In the genomic region with DNA sequence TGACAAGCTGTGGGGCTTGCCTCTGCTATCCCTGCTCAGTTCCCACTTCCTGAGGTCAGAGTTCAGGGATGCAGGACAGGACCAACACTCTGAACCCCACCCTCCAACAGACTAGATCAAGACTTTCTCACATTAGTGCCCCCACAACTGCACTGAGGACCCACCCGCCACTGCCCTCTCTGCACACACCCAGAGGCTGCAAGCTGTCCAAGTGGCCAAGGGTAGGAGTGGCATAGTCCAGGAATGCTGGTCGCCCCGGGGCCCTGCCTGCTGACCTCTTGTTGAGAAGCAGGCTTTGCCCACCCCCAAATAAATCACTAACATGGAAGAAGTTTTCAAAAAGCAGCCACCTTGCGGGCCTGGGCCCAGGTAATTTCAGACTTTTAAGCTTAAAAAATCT, we compare ENCODE assay signal across 38 cellular contexts. TPM values are rescaled to one million over a fixed set of nuclear protein-coding genes. Genes with fewer than 3 reads are reported as not detected.
"Had no signal": no experiment of that assay in that cellular context is flagged by ENCODE, and none has a peak within 500 bp of the region (broad histone marks: within the 10 kb centered on the region; RNA-seq: fewer than 3 reads in every experiment).

No MANE protein-coding gene starts in this region.

- H3K4me3 Mint-ChIP-seq: activated B cell treated with CpG ODN at 0.5 μM for 24 hours; activated naive CD4-positive, alpha-beta T cell treated with anti-CD3 and anti-CD28 coated beads for 36 hours; activated naive CD4-positive, alpha-beta T cell treated with anti-CD3 and anti-CD28 coated beads, Interleukin-2, amount 50 U/mL, for 24 hours; activated naive CD8-positive, alpha-beta T cell treated with anti-CD3 and anti-CD28 coated beads, Interleukin-2, amount 10 ng/mL, durations not matched to agents 7 days and 5 days; activated T-helper 1 cell treated with anti-CD3 and anti-CD28 coated beads, Interleukin-12 subunit alpha, Interleukin-12 subunit beta, Interleukin-2, Interleukin-4 antibody, amounts not matched to agents 30 ng/mL and 10 ng/mL and 1 ng/mL, durations not matched to agents 14 hours and 24 hours and 36 hours; central memory CD8-positive, alpha-beta T cell; effector memory CD8-positive, alpha-beta T cell; T-helper 17 cell; T-helper 2 cell treated with Interferon-gamma antibody and Interleukin-4, amounts not matched to agents 5 μg/mL and 100 μg/mL, for 36 hours had no signal

- H3K27ac Mint-ChIP-seq: activated B cell treated with CpG ODN at 0.5 μM for 24 hours; activated naive CD4-positive, alpha-beta T cell treated with anti-CD3 and anti-CD28 coated beads for 36 hours; activated naive CD4-positive, alpha-beta T cell treated with anti-CD3 and anti-CD28 coated beads, Interleukin-2, amount 50 U/mL, for 24 hours; activated naive CD8-positive, alpha-beta T cell treated with anti-CD3 and anti-CD28 coated beads, Interleukin-2, amount 10 ng/mL, durations not matched to agents 7 days and 5 days; activated T-helper 1 cell treated with anti-CD3 and anti-CD28 coated beads, Interleukin-12 subunit alpha, Interleukin-12 subunit beta, Interleukin-2, Interleukin-4 antibody, amounts not matched to agents 30 ng/mL and 10 ng/mL and 1 ng/mL, durations not matched to agents 14 hours and 24 hours and 36 hours; activated T-helper 2 cell treated with anti-CD3 and anti-CD28 coated beads, Interferon-gamma antibody, Interleukin-2, Interleukin-4, amounts not matched to agents 10 μg/mL and 5 μg/mL and 100 μg/mL, durations not matched to agents 14 hours and 24 hours and 36 hours; effector memory CD8-positive, alpha-beta T cell; T-helper 17 cell; T-helper 2 cell treated with Interferon-gamma antibody and Interleukin-4, amounts not matched to agents 5 μg/mL and 100 μg/mL, for 36 hours had no signal

- DNase-seq: activated B cell treated with CpG ODN at 0.5 μM for 24 hours; activated CD4-positive, alpha-beta T cell treated with anti-CD3 and anti-CD28 coated beads for 48 hours; activated CD4-positive, alpha-beta T cell treated with anti-CD3 and anti-CD28 coated beads, Interleukin-2, amount 50 U/mL, for 1 hour; activated CD4-positive, alpha-beta T cell treated with anti-CD3 and anti-CD28 coated beads, Interleukin-2, amount 50 U/mL, for 48 hours; activated effector memory CD4-positive, alpha-beta T cell treated with anti-CD3 and anti-CD28 coated beads, Interleukin-2, amount 50 U/mL, for 16 hours; activated naive CD4-positive, alpha-beta T cell treated with anti-CD3 and anti-CD28 coated beads for 36 hours; activated naive CD8-positive, alpha-beta T cell treated with anti-CD3 and anti-CD28 coated beads, Interleukin-2, amount 10 ng/mL, durations not matched to agents 7 days and 5 days; activated T-cell treated with anti-CD3 and anti-CD28 coated beads, Interleukin-2, amount 50 U/mL, for 1 hour; activated T-cell treated with anti-CD3 and anti-CD28 coated beads, Interleukin-2, amount 50 U/mL, for 48 hours; brain microvascular endothelial cell; cortex of kidney; dermis blood vessel endothelial cell; effector CD4-positive, alpha-beta T cell; effector memory CD8-positive, alpha-beta T cell; esophagus squamous epithelium; foreskin melanocyte; heart right ventricle; T-helper 1 cell; T-helper 17 cell; T1000; WERI-Rb-1 had no signal

- ATAC-seq: activated CD4-positive, CD25-positive, alpha-beta regulatory T cell treated with anti-CD3 and anti-CD28 coated beads, Interleukin-2, amount 50 U/mL, for 24 hours; effector memory CD8-positive, alpha-beta T cell; gastroesophageal sphincter; heart right ventricle; T-helper 17 cell had no signal

- H3K36me3 ChIP-seq: ascending aorta, brain microvascular endothelial cell, esophagus squamous epithelium, gastroesophageal sphincter, heart right ventricle, WERI-Rb-1 had no signal

- H3K27ac ChIP-seq: ascending aorta, brain microvascular endothelial cell, epithelial cell of prostate, esophagus squamous epithelium, gastroesophageal sphincter, heart right ventricle, WERI-Rb-1 had no signal

- H3K4me3 ChIP-seq: ascending aorta, esophagus squamous epithelium, gastroesophageal sphincter, heart right ventricle had no signal

- H3K36me3 Mint-ChIP-seq: activated naive CD8-positive, alpha-beta T cell treated with anti-CD3 and anti-CD28 coated beads, Interleukin-2, amount 10 ng/mL, durations not matched to agents 7 days and 5 days had no signal

- H3K4me1 ChIP-seq: ascending aorta had no signal

- H3K27me3 ChIP-seq: ascending aorta had no signal

- H3K9me3 Mint-ChIP-seq: activated naive CD4-positive, alpha-beta T cell treated with anti-CD3 and anti-CD28 coated beads, Interleukin-2, amount 50 U/mL, for 24 hours; activated naive CD8-positive, alpha-beta T cell treated with anti-CD3 and anti-CD28 coated beads, Interleukin-2, amount 10 ng/mL, durations not matched to agents 7 days and 5 days; activated T-helper 1 cell treated with anti-CD3 and anti-CD28 coated beads, Interleukin-12 subunit alpha, Interleukin-12 subunit beta, Interleukin-2, Interleukin-4 antibody, amounts not matched to agents 30 ng/mL and 10 ng/mL and 1 ng/mL, durations not matched to agents 14 hours and 24 hours and 36 hours; activated T-helper 2 cell treated with anti-CD3 and anti-CD28 coated beads, Interferon-gamma antibody, Interleukin-2, Interleukin-4, amounts not matched to agents 10 μg/mL and 5 μg/mL and 100 μg/mL, durations not matched to agents 14 hours and 24 hours and 36 hours; central memory CD8-positive, alpha-beta T cell; effector memory CD8-positive, alpha-beta T cell; T-helper 2 cell treated with Interferon-gamma antibody and Interleukin-4, amounts not matched to agents 5 μg/mL and 100 μg/mL, for 36 hours had no signal

RNA-seq across cellular contexts. Expression of a gene that starts 5.5 kb away (rescaled TPM):
- total RNA-seq: activated B cell treated with CpG ODN at 0.5 μM for 24 hours, bronchial epithelial cell, dermis blood vessel endothelial cell, fibroblast of lung, fibroblast of villous mesenchyme had no signal

RNA-seq across cellular contexts. Expression of a gene that starts 43.1 kb away (rescaled TPM):
- total RNA-seq: activated B cell treated with CpG ODN at 0.5 μM for 24 hours; activated naive CD4-positive, alpha-beta T cell treated with anti-CD3 and anti-CD28 coated beads for 36 hours; activated naive CD8-positive, alpha-beta T cell treated with anti-CD3 and anti-CD28 coated beads, Interleukin-2, amount 10 ng/mL, durations not matched to agents 7 days and 5 days; activated T-helper 1 cell treated with anti-CD3 and anti-CD28 coated beads, Interleukin-12 subunit alpha, Interleukin-12 subunit beta, Interleukin-2, Interleukin-4 antibody, amounts not matched to agents 30 ng/mL and 10 ng/mL and 1 ng/mL, durations not matched to agents 14 hours and 24 hours and 36 hours; activated T-helper 2 cell treated with anti-CD3 and anti-CD28 coated beads, Interferon-gamma antibody, Interleukin-2, Interleukin-4, amounts not matched to agents 10 μg/mL and 5 μg/mL and 100 μg/mL, durations not matched to agents 14 hours and 24 hours and 36 hours; ascending aorta; bronchial epithelial cell; cardiac septum; cerebellum; dermis blood vessel endothelial cell; endothelial cell of umbilical vein; esophagus squamous epithelium; fibroblast of lung; fibroblast of villous mesenchyme; gastroesophageal sphincter; glomerular endothelial cell; heart right ventricle; T-helper 17 cell had no signal
- polyA plus RNA-seq: endothelial cell of umbilical vein, esophagus, fibroblast of lung had no signal
